Comparison of ENCODE assay signal across 8 cellular contexts in genomic region chr11:134124660-134125451, GRCh38. TPM values are rescaled to one million over a fixed set of nuclear protein-coding genes. Genes with fewer than 3 reads are reported as not detected.
DNase-seq lines count a peak whose midpoint lies in the region; ATAC-seq lines count a peak whose summit lies in the region.

No MANE protein-coding gene starts in this region.

- H3K36me3 Mint-ChIP-seq in central memory CD8-positive, alpha-beta T cell (ENCODE audit: insufficient read depth), result no peaks in the 10 kb centered on the region
- no peaks in the 10 kb centered on the region for H3K36me3 Mint-ChIP-seq in natural killer cell treated with Interleukin-12 subunit alpha and Interleukin-12 subunit beta and Interleukin-15 and Interleukin-18, amount 100 ng/mL, for 72 hours
- no peaks in the 10 kb centered on the region for H3K36me3 Mint-ChIP-seq in activated CD4-positive, alpha-beta memory T cell treated with anti-CD3 and anti-CD28 coated beads, Interleukin-2, amount 10 ng/mL, durations not matched to agents 7 days and 5 days (ENCODE audit: low read depth)

- DNase-seq in LHCN-M2 (ENCODE audit: low read depth) (peak; percentile 73), left kidney (ENCODE audit: low read depth, low spot score) (peak; percentile 84), SIG-M5 treated with dmso at 0.1 percent for 504 hours (lab: John Stamatoyannopoulos, UW; ENCODE audit: unreplicated experiment) (no peak), NCI-H1048 (lab: John Stamatoyannopoulos, UW) (no peak)
- DNase-seq in central memory CD8-positive, alpha-beta T cell (ENCODE audit: low spot score in 2 of 2), result no peak
- DNase-seq in stimulated activated naive CD8-positive, alpha-beta T cell treated with anti-CD3 and anti-CD28 coated beads, Interleukin-15, Interleukin-2, amounts not matched to agents 100 U/mL and 50 U/mL, for 24 hours, result peak; percentile 31
- DNase-seq in natural killer cell treated with Interleukin-12 subunit alpha and Interleukin-12 subunit beta and Interleukin-15 and Interleukin-18, amount 100 ng/mL, for 72 hours (ENCODE audit: low spot score), result no peak
- no peak for DNase-seq in activated CD4-positive, alpha-beta memory T cell treated with anti-CD3 and anti-CD28 coated beads, Interleukin-2, amount 10 ng/mL, durations not matched to agents 7 days and 5 days

- H3K4me1 Mint-ChIP-seq in central memory CD8-positive, alpha-beta T cell, result peaks cover 9% of the 10 kb centered on the region
- H3K4me1 Mint-ChIP-seq in natural killer cell treated with Interleukin-12 subunit alpha and Interleukin-12 subunit beta and Interleukin-15 and Interleukin-18, amount 100 ng/mL, for 72 hours (ENCODE audit: low read depth in 2 of 2), result peaks cover 4 to 5% of the 10 kb centered on the region in 2 donors
- H3K4me1 Mint-ChIP-seq in activated CD4-positive, alpha-beta memory T cell treated with anti-CD3 and anti-CD28 coated beads, Interleukin-2, amount 10 ng/mL, durations not matched to agents 7 days and 5 days, result peaks cover 14% of the 10 kb centered on the region

- POLR2A ChIA-PET in activated CD4-positive, alpha-beta memory T cell treated with anti-CD3 and anti-CD28 coated beads, Interleukin-2, amount 10 ng/mL, durations not matched to agents 7 days and 5 days (lab: Charles Lee), result interaction anchor here (0.9 kb wide), 1 partner anchor 72 kb away, joined by 3 read pairs; no protein-coding TSS in a partner anchor

- CTCF ChIA-PET in activated CD4-positive, alpha-beta memory T cell treated with anti-CD3 and anti-CD28 coated beads, Interleukin-2, amount 10 ng/mL, durations not matched to agents 7 days and 5 days (lab: Charles Lee), result interaction anchor here (1.4 kb wide), 1 partner anchor 303 kb away, joined by 3 read pairs; no protein-coding TSS in a partner anchor

- H3K4me3 Mint-ChIP-seq in central memory CD8-positive, alpha-beta T cell, result peak overlapping the region; percentile 38
- H3K4me3 Mint-ChIP-seq in natural killer cell treated with Interleukin-12 subunit alpha and Interleukin-12 subunit beta and Interleukin-15 and Interleukin-18, amount 100 ng/mL, for 72 hours, result no peak overlapping the region
- no peak overlapping the region for H3K4me3 Mint-ChIP-seq in activated CD4-positive, alpha-beta memory T cell treated with anti-CD3 and anti-CD28 coated beads, Interleukin-2, amount 10 ng/mL, durations not matched to agents 7 days and 5 days

- no peak overlapping the region for H3K27ac Mint-ChIP-seq in central memory CD8-positive, alpha-beta T cell (ENCODE audit: low read depth)
- H3K27ac Mint-ChIP-seq in natural killer cell treated with Interleukin-12 subunit alpha and Interleukin-12 subunit beta and Interleukin-15 and Interleukin-18, amount 100 ng/mL, for 72 hours, result no peak overlapping the region
- H3K27ac Mint-ChIP-seq in activated CD4-positive, alpha-beta memory T cell treated with anti-CD3 and anti-CD28 coated beads, Interleukin-2, amount 10 ng/mL, durations not matched to agents 7 days and 5 days, result no peak overlapping the region

- peaks cover 77% of the 10 kb centered on the region for H3K27me3 Mint-ChIP-seq in central memory CD8-positive, alpha-beta T cell
- peaks cover 38 to 44% of the 10 kb centered on the region in 2 donors for H3K27me3 Mint-ChIP-seq in natural killer cell treated with Interleukin-12 subunit alpha and Interleukin-12 subunit beta and Interleukin-15 and Interleukin-18, amount 100 ng/mL, for 72 hours
- peaks cover 36% of the 10 kb centered on the region for H3K27me3 Mint-ChIP-seq in activated CD4-positive, alpha-beta memory T cell treated with anti-CD3 and anti-CD28 coated beads, Interleukin-2, amount 10 ng/mL, durations not matched to agents 7 days and 5 days

- no peak for ATAC-seq in central memory CD8-positive, alpha-beta T cell (replicated peaks; ENCODE audit: extremely low read depth, poor library complexity, severe bottlenecking)
- ATAC-seq in stimulated activated naive CD8-positive, alpha-beta T cell treated with anti-CD3 and anti-CD28 coated beads, Interleukin-15, Interleukin-2, amounts not matched to agents 100 U/mL and 50 U/mL, for 24 hours, result peak; percentile 53
- no peak for ATAC-seq in natural killer cell treated with Interleukin-12 subunit alpha and Interleukin-12 subunit beta and Interleukin-15 and Interleukin-18, amount 100 ng/mL, for 72 hours

- no peaks in the 10 kb centered on the region for H3K9me3 Mint-ChIP-seq in central memory CD8-positive, alpha-beta T cell
- H3K9me3 Mint-ChIP-seq in natural killer cell treated with Interleukin-12 subunit alpha and Interleukin-12 subunit beta and Interleukin-15 and Interleukin-18, amount 100 ng/mL, for 72 hours, result no peaks in the 10 kb centered on the region
- no peaks in the 10 kb centered on the region for H3K9me3 Mint-ChIP-seq in activated CD4-positive, alpha-beta memory T cell treated with anti-CD3 and anti-CD28 coated beads, Interleukin-2, amount 10 ng/mL, durations not matched to agents 7 days and 5 days

RNA-seq across cellular contexts. Expression of gene JAM3, which starts 56.0 kb away (rescaled TPM):
- total RNA-seq in LHCN-M2 (2014; rRNA removed), result 116 and 152 TPM in 2 replicates
- polyA plus RNA-seq in LHCN-M2 (2012), result 42.0 TPM
- 1 to 10 TPM; 2.9 to 5.7 TPM for total RNA-seq in natural killer cell treated with Interleukin-12 subunit alpha and Interleukin-12 subunit beta and Interleukin-15 and Interleukin-18, amount 100 ng/mL, for 72 hours
- 1 to 10 TPM; 4.5 to 5.1 TPM for total RNA-seq in activated CD4-positive, alpha-beta memory T cell treated with anti-CD3 and anti-CD28 coated beads, Interleukin-2, amount 10 ng/mL, durations not matched to agents 7 days and 5 days

Comparison
In these comparisons a context has a peak if more than half of its experiments do, and no peak if none do; other contexts are left out.
1. DNase-seq: peak in LHCN-M2 (single experiment), left kidney (single experiment) and stimulated activated naive CD8-positive, alpha-beta T cell treated with anti-CD3 and anti-CD28 coated beads, Interleukin-15, Interleukin-2, amounts not matched to agents 100 U/mL and 50 U/mL, for 24 hours (single experiment); none in central memory CD8-positive, alpha-beta T cell (0 of 2), natural killer cell treated with Interleukin-12 subunit alpha and Interleukin-12 subunit beta and Interleukin-15 and Interleukin-18, amount 100 ng/mL, for 72 hours (single experiment), SIG-M5 treated with dmso at 0.1 percent for 504 hours (single experiment), activated CD4-positive, alpha-beta memory T cell treated with anti-CD3 and anti-CD28 coated beads, Interleukin-2, amount 10 ng/mL, durations not matched to agents 7 days and 5 days (single experiment) and NCI-H1048 (single experiment).
2. RNA of gene JAM3, which starts 56.0 kb away (total RNA-seq): 116 to 152 TPM in LHCN-M2; 2.9 to 5.7 TPM in natural killer cell treated with Interleukin-12 subunit alpha and Interleukin-12 subunit beta and Interleukin-15 and Interleukin-18, amount 100 ng/mL, for 72 hours and 4.5 to 5.1 TPM in activated CD4-positive, alpha-beta memory T cell treated with anti-CD3 and anti-CD28 coated beads, Interleukin-2, amount 10 ng/mL, durations not matched to agents 7 days and 5 days; every median in the first group is over 10 times any median in the second.